ENCODE assay signal across 1 cellular context in the genomic region with DNA sequence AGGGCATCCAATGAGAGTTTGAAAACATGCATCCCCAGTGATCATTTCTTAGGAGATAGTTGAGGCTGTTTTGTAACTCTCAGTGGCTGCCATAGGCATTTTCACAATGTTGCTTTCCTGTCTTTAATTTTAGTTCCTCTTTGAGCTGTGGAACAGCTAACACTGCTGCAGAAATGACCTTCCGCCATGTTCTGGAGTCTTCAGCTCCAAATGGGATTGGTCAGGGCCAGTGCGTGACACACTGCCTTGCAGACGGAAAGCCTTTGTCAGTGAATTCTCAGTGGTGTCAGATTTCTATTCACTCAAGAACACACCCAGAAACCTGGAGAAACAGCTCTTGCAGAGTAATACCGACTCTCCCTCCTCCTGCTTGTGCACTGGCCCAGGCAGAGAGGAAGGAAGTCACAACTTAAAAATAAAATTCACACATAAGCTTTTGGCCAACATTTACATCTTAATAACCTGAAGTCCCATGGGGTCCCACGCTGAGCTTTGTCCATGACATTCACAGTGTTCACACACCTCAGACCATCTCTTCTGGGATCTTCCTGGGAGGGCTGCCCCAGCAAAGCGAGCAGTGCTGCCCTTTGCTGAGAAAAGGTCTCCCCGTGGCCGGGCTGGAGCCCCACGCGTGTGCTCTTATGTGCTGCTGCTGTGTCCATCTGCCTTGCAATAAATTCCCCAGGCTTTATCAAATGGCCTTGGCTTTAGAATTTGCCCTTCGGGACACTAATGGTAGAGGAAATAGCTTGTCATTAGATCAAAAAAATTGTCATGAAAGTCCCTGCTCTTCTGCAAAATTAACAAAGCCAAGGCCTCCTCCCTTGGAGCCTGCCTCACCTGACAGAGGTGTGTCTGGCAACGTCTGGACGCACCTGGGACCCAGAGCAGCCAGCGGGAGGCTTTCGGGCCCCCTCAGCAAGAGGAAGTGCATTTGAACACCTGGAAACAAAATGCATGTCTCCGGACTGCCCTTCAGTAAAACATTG.
TF ChIP-seq lines count a peak whose summit lies in the region.

No MANE protein-coding gene starts in this region.

TF ChIP-seq in HepG2, 621 proteins besides CTCF, POLR2A, EP300 and RAD21 (continued from another document and continues in another):
- TF ChIP-seq, protein P1, sequence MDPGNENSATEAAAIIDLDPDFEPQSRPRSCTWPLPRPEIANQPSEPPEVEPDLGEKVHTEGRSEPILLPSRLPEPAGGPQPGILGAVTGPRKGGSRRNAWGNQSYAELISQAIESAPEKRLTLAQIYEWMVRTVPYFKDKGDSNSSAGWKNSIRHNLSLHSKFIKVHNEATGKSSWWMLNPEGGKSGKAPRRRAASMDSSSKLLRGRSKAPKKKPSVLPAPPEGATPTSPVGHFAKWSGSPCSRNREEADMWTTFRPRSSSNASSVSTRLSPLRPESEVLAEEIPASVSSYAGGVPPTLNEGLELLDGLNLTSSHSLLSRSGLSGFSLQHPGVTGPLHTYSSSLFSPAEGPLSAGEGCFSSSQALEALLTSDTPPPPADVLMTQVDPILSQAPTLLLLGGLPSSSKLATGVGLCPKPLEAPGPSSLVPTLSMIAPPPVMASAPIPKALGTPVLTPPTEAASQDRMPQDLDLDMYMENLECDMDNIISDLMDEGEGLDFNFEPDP (CRISPR knock-in tag; conservative IDR thresholded peaks at IDR 0.05), result no peak
- TF ChIP-seq MTA3 (CRISPR knock-in tag; IDR thresholded peaks at IDR 0.05) (no peak), YEATS2 (CRISPR knock-in tag; IDR thresholded peaks at IDR 0.05; ENCODE audit: borderline replicate concordance) (no peak), MAFF (IDR thresholded peaks at IDR 0.05; ENCODE audit: low read depth, low read length) (no peak), ZNF225 (CRISPR knock-in tag; IDR thresholded peaks at IDR 0.05) (no peak), FOSL2 (CRISPR knock-in tag; IDR thresholded peaks at IDR 0.05) (no peak), MIXL1 (CRISPR knock-in tag; IDR thresholded peaks at IDR 0.05) (no peak), ZNF274 (CRISPR knock-in tag; IDR thresholded peaks at IDR 0.05) (no peak), KLF15 (CRISPR knock-in tag; IDR thresholded peaks at IDR 0.05; ENCODE audit: borderline replicate concordance) (no peak; the same call in 1 of the 2 replicates), ETV6 (CRISPR knock-in tag; conservative IDR thresholded peaks at IDR 0.05) (no peak), ZNF326 (CRISPR knock-in tag; IDR thresholded peaks at IDR 0.05; ENCODE audit: borderline replicate concordance) (no peak), ZFP41 (CRISPR knock-in tag; IDR thresholded peaks at IDR 0.05; ENCODE audit: borderline replicate concordance) (no peak), ZFP36L1 (CRISPR knock-in tag; IDR thresholded peaks at IDR 0.05) (peak; percentile 10; the same call in 1 of the 2 replicates), ZBTB20 (CRISPR knock-in tag; IDR thresholded peaks at IDR 0.05; ENCODE audit: borderline replicate concordance, low read depth) (no peak), NKX3-1 (CRISPR knock-in tag; IDR thresholded peaks at IDR 0.05) (no peak), YY1 (IDR thresholded peaks at IDR 0.05; ENCODE audit: insufficient read depth, insufficient replicate concordance, low read depth, low read length) (no peak), PLRG1 (conservative IDR thresholded peaks at IDR 0.05) (no peak), WIZ (CRISPR knock-in tag; IDR thresholded peaks at IDR 0.05) (no peak), ZNF891 (CRISPR knock-in tag; IDR thresholded peaks at IDR 0.05) (peak; percentile 38; the same call in 1 of the 2 replicates), RCOR2 (CRISPR knock-in tag; IDR thresholded peaks at IDR 0.05) (no peak), MIER2 (CRISPR knock-in tag; IDR thresholded peaks at IDR 0.05) (no peak), HOXA3 (CRISPR knock-in tag; IDR thresholded peaks at IDR 0.05) (no peak), HNF4A (CRISPR knock-in tag; IDR thresholded peaks at IDR 0.05) (0 out of 2 replicates have a peak, but pooled peaks have one; percentile 8), HNRNPH1 (optimal IDR thresholded peaks at IDR 0.05; ENCODE audit: low read depth, low read length) (no peak), ESRRA (CRISPR knock-in tag; IDR thresholded peaks at IDR 0.05; ENCODE audit: low read depth) (no peak), ZNF282 (IDR thresholded peaks at IDR 0.05; ENCODE audit: partially characterized antibody) (no peak), SOX13 (IDR thresholded peaks at IDR 0.05) (no peak), SOX13 (CRISPR knock-in tag; conservative IDR thresholded peaks at IDR 0.05 in 1 of 2, IDR thresholded peaks at IDR 0.05 in 1 of 2) (peak in 1 of 2 experiments; percentile 41; a peak in 1 of 4 replicates), ZNF354B (CRISPR knock-in tag; IDR thresholded peaks at IDR 0.05) (no peak), MYC (CRISPR knock-in tag; IDR thresholded peaks at IDR 0.05; ENCODE audit: borderline replicate concordance) (0 out of 2 replicates have a peak, but pooled peaks have one; percentile 26), ZNF674 (CRISPR knock-in tag; IDR thresholded peaks at IDR 0.05; ENCODE audit: low read depth) (no peak), CC2D1A (CRISPR knock-in tag; IDR thresholded peaks at IDR 0.05) (no peak), ZFP36L2 (CRISPR knock-in tag; IDR thresholded peaks at IDR 0.05) (no peak), EED (CRISPR knock-in tag; IDR thresholded peaks at IDR 0.05) (no peak), MZF1 (CRISPR knock-in tag; IDR thresholded peaks at IDR 0.05; ENCODE audit: borderline replicate concordance) (no peak), SRSF1 (optimal IDR thresholded peaks at IDR 0.05; ENCODE audit: low read depth, low read length) (no peak), ZNF468 (CRISPR knock-in tag; IDR thresholded peaks at IDR 0.05) (no peak), ZNF12 (CRISPR knock-in tag; IDR thresholded peaks at IDR 0.05) (no peak), THAP11 (CRISPR knock-in tag; IDR thresholded peaks at IDR 0.05) (no peak)
- TF ChIP-seq, protein P2, sequence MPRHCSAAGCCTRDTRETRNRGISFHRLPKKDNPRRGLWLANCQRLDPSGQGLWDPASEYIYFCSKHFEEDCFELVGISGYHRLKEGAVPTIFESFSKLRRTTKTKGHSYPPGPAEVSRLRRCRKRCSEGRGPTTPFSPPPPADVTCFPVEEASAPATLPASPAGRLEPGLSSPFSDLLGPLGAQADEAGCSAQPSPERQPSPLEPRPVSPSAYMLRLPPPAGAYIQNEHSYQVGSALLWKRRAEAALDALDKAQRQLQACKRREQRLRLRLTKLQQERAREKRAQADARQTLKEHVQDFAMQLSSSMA (CRISPR knock-in tag; IDR thresholded peaks at IDR 0.05), result no peak
- TF ChIP-seq, protein P3, sequence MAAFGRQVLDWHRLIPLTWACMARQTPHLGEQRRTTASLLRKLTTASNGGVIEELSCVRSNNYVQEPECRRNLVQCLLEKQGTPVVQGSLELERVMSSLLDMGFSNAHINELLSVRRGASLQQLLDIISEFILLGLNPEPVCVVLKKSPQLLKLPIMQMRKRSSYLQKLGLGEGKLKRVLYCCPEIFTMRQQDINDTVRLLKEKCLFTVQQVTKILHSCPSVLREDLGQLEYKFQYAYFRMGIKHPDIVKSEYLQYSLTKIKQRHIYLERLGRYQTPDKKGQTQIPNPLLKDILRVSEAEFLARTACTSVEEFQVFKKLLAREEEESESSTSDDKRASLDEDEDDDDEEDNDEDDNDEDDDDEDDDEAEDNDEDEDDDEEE (CRISPR knock-in tag; IDR thresholded peaks at IDR 0.05), result 0 out of 2 replicates have a peak, but pooled peaks have one; percentile 16
- TF ChIP-seq, protein P4, sequence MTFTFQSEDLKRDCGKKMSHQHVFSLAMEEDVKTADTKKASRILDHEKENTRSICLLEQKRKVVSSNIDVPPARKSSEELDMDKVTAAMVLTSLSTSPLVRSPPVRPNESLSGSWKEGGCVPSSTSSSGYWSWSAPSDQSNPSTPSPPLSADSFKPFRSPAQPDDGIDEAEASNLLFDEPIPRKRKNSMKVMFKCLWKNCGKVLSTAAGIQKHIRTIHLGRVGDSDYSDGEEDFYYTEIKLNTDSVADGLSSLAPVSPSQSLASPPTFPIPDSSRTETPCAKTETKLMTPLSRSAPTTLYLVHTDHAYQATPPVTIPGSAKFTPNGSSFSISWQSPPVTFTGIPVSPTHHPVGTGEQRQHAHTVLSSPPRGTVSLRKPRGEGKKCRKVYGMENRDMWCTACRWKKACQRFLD (CRISPR knock-in tag; IDR thresholded peaks at IDR 0.05; ENCODE audit: borderline replicate concordance), result no peak
- TF ChIP-seq, protein P5, sequence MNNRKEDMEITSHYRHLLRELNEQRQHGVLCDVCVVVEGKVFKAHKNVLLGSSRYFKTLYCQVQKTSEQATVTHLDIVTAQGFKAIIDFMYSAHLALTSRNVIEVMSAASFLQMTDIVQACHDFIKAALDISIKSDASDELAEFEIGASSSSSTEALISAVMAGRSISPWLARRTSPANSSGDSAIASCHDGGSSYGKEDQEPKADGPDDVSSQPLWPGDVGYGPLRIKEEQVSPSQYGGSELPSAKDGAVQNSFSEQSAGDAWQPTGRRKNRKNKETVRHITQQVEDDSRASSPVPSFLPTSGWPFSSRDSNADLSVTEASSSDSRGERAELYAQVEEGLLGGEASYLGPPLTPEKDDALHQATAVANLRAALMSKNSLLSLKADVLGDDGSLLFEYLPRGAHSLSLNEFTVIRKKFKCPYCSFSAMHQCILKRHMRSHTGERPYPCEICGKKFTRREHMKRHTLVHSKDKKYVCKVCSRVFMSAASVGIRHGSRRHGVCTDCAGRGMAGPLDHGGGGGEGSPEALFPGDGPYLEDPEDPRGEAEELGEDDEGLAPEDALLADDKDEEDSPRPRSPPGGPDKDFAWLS (CRISPR knock-in tag; IDR thresholded peaks at IDR 0.05; ENCODE audit: borderline replicate concordance), result no peak
- TF ChIP-seq, protein P6, sequence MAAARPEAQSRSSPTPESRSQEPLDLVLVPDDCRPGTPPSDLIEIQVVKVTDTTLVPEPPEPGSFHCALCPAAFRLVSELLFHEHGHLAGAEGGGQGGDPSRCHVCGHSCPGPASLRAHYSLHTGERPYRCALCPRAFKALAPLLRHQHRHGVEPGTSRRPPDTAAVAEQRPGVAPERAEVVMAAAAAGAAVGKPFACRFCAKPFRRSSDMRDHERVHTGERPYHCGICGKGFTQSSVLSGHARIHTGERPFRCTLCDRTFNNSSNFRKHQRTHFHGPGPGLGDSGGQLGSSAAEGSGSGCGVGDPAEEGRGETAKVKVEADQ (CRISPR knock-in tag; IDR thresholded peaks at IDR 0.05; ENCODE audit: borderline replicate concordance), result no peak
- TF ChIP-seq, protein P7, sequence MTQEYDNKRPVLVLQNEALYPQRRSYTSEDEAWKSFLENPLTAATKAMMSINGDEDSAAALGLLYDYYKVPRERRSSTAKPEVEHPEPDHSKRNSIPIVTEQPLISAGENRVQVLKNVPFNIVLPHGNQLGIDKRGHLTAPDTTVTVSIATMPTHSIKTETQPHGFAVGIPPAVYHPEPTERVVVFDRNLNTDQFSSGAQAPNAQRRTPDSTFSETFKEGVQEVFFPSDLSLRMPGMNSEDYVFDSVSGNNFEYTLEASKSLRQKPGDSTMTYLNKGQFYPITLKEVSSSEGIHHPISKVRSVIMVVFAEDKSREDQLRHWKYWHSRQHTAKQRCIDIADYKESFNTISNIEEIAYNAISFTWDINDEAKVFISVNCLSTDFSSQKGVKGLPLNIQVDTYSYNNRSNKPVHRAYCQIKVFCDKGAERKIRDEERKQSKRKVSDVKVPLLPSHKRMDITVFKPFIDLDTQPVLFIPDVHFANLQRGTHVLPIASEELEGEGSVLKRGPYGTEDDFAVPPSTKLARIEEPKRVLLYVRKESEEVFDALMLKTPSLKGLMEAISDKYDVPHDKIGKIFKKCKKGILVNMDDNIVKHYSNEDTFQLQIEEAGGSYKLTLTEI (CRISPR knock-in tag; conservative IDR thresholded peaks at IDR 0.05), result no peak
- TF ChIP-seq, protein P8, sequence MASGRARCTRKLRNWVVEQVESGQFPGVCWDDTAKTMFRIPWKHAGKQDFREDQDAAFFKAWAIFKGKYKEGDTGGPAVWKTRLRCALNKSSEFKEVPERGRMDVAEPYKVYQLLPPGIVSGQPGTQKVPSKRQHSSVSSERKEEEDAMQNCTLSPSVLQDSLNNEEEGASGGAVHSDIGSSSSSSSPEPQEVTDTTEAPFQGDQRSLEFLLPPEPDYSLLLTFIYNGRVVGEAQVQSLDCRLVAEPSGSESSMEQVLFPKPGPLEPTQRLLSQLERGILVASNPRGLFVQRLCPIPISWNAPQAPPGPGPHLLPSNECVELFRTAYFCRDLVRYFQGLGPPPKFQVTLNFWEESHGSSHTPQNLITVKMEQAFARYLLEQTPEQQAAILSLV (CRISPR knock-in tag; IDR thresholded peaks at IDR 0.05; ENCODE audit: borderline replicate concordance), result no peak
- TF ChIP-seq, protein P9, sequence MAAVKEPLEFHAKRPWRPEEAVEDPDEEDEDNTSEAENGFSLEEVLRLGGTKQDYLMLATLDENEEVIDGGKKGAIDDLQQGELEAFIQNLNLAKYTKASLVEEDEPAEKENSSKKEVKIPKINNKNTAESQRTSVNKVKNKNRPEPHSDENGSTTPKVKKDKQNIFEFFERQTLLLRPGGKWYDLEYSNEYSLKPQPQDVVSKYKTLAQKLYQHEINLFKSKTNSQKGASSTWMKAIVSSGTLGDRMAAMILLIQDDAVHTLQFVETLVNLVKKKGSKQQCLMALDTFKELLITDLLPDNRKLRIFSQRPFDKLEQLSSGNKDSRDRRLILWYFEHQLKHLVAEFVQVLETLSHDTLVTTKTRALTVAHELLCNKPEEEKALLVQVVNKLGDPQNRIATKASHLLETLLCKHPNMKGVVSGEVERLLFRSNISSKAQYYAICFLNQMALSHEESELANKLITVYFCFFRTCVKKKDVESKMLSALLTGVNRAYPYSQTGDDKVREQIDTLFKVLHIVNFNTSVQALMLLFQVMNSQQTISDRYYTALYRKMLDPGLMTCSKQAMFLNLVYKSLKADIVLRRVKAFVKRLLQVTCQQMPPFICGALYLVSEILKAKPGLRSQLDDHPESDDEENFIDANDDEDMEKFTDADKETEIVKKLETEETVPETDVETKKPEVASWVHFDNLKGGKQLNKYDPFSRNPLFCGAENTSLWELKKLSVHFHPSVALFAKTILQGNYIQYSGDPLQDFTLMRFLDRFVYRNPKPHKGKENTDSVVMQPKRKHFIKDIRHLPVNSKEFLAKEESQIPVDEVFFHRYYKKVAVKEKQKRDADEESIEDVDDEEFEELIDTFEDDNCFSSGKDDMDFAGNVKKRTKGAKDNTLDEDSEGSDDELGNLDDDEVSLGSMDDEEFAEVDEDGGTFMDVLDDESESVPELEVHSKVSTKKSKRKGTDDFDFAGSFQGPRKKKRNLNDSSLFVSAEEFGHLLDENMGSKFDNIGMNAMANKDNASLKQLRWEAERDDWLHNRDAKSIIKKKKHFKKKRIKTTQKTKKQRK (IDR thresholded peaks at IDR 0.05; ENCODE audit: low read length), result no peak
- TF ChIP-seq, protein P10, sequence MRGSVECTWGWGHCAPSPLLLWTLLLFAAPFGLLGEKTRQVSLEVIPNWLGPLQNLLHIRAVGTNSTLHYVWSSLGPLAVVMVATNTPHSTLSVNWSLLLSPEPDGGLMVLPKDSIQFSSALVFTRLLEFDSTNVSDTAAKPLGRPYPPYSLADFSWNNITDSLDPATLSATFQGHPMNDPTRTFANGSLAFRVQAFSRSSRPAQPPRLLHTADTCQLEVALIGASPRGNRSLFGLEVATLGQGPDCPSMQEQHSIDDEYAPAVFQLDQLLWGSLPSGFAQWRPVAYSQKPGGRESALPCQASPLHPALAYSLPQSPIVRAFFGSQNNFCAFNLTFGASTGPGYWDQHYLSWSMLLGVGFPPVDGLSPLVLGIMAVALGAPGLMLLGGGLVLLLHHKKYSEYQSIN (CRISPR knock-in tag; IDR thresholded peaks at IDR 0.05; ENCODE audit: borderline replicate concordance), result no peak
